Comparison of ENCODE assay signal across 11 cellular contexts in the genomic region with DNA sequence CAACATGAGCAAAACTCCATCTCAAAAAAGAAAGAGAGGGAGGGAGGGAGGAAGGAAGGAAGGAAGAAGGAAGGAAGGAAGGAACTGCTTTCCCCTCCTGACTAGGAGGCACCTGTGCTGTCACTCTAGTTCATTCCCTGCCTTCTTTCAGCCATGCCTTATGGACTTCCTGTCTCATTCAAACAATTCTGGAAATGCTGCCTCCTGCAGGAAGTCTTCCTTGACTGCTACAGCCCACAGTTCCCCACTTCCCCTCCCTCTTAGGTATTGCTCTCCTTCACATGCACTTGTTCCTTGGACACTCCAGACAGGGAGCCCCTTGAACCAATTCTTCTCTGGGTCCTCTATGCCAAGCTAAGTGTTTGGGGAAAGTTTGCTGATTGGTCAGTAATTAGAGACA. TPM values are rescaled to one million over a fixed set of nuclear protein-coding genes. Genes with fewer than 3 reads are reported as not detected.
DNase-seq lines count a peak whose midpoint lies in the region; ATAC-seq and TF ChIP-seq lines count a peak whose summit lies in the region.
"Had no signal": no experiment of that assay in that cellular context is flagged by ENCODE, and none has a peak within 500 bp of the region (broad histone marks: within the 10 kb centered on the region; RNA-seq: fewer than 3 reads in every experiment).

No MANE protein-coding gene starts in this region.

- H4K20me1 ChIP-seq in DND-41 (ENCODE audit: insufficient read depth, low read length): no peaks in the 10 kb centered on the region

- no peaks in the 10 kb centered on the region for H3K9me3 ChIP-seq in DND-41 (ENCODE audit: insufficient read depth, low read length, severe bottlenecking)

- H3K4me2 ChIP-seq in DND-41 (ENCODE audit: insufficient read depth, low read length): no peak overlapping the region

- H3K9ac ChIP-seq in DND-41 (ENCODE audit: low read depth, low read length): no peak overlapping the region

- H3K27me3 ChIP-seq in DND-41 (ENCODE audit: insufficient read depth, low read length, poor library complexity): peaks cover 2% of the 10 kb centered on the region

- H3K4me1 Mint-ChIP-seq in activated naive CD8-positive, alpha-beta T cell treated with anti-CD3 and anti-CD28 coated beads, Interleukin-2, amount 50 U/mL, for 24 hours: peaks cover 35% of the 10 kb centered on the region

- no peaks in the 10 kb centered on the region for H3K36me3 ChIP-seq in DND-41 (ENCODE audit: insufficient read depth, low read length)

- ATAC-seq in DND-41 (ENCODE audit: insufficient read depth, low read depth) (no peak), HG03432 (IDR thresholded peaks at IDR 0.05; ENCODE audit: unreplicated experiment) (no peak), GM18498 (IDR thresholded peaks at IDR 0.05; ENCODE audit: unreplicated experiment) (no peak)
- no peak for ATAC-seq in activated naive CD8-positive, alpha-beta T cell treated with anti-CD3 and anti-CD28 coated beads, Interleukin-2, amount 50 U/mL, for 24 hours
- ATAC-seq: naive thymus-derived CD8-positive, alpha-beta T cell had no signal

- peaks cover 26% of the 10 kb centered on the region for H3K4me1 ChIP-seq in DND-41 (ENCODE audit: insufficient read depth, low read length)

- no peak overlapping the region for H2AFZ ChIP-seq in DND-41 (ENCODE audit: low read depth, low read length)

- peak; percentile 49 for TF ChIP-seq CTCF in DND-41 (IDR thresholded peaks at IDR 0.05; ENCODE audit: borderline replicate concordance, extremely low read depth, low read length, poor library complexity, severe bottlenecking)
- peak; percentile 33 for TF ChIP-seq CTCF in NB4 (IDR thresholded peaks at IDR 0.05; ENCODE audit: low read depth, low read length)
- no peak for TF ChIP-seq CTCF in epithelial cell of esophagus (IDR thresholded peaks at IDR 0.05; ENCODE audit: insufficient read depth, low read depth, low read length, missing control alignments)

- DNase-seq in A172 (ENCODE audit: low spot score) (peak; percentile 64), DND-41 (no peak), NB4 (ENCODE audit: low read depth) (peak; percentile 53), epithelial cell of esophagus (ENCODE audit: low read depth) (peak; percentile 21), NCI-H1436 (lab: John Stamatoyannopoulos, UW) (no peak)
- no peak for DNase-seq in activated naive CD8-positive, alpha-beta T cell treated with anti-CD3 and anti-CD28 coated beads, Interleukin-2, amount 50 U/mL, for 24 hours
- DNase-seq: NCI-H2171 had no signal

- H3K9me3 Mint-ChIP-seq in activated naive CD8-positive, alpha-beta T cell treated with anti-CD3 and anti-CD28 coated beads, Interleukin-2, amount 50 U/mL, for 24 hours: no peaks in the 10 kb centered on the region

- H3K4me3 ChIP-seq in DND-41 (ENCODE audit: low read depth in 1 of 2, low read length in 2 of 2): no peak overlapping the region
- no peak overlapping the region for H3K4me3 ChIP-seq in NB4 (ENCODE audit: low read depth, low read length)
- H3K4me3 ChIP-seq in epithelial cell of esophagus (ENCODE audit: low read length): no peak overlapping the region

- no peaks in the 10 kb centered on the region for H3K79me2 ChIP-seq in DND-41 (ENCODE audit: insufficient read depth, low read length)

- no peak overlapping the region for H3K4me3 Mint-ChIP-seq in activated naive CD8-positive, alpha-beta T cell treated with anti-CD3 and anti-CD28 coated beads, Interleukin-2, amount 50 U/mL, for 24 hours

- H3K27ac ChIP-seq in DND-41 (ENCODE audit: low read length): no peak overlapping the region

- no peak overlapping the region for H3K27ac Mint-ChIP-seq in activated naive CD8-positive, alpha-beta T cell treated with anti-CD3 and anti-CD28 coated beads, Interleukin-2, amount 50 U/mL, for 24 hours

- H3K36me3 Mint-ChIP-seq in activated naive CD8-positive, alpha-beta T cell treated with anti-CD3 and anti-CD28 coated beads, Interleukin-2, amount 50 U/mL, for 24 hours (ENCODE audit: low read depth): peaks cover 9% of the 10 kb centered on the region

- TF ChIP-seq POLR2A in NB4 (IDR thresholded peaks at IDR 0.05; ENCODE audit: extremely low read depth, insufficient read length): no peak

- H3K27me3 Mint-ChIP-seq in activated naive CD8-positive, alpha-beta T cell treated with anti-CD3 and anti-CD28 coated beads, Interleukin-2, amount 50 U/mL, for 24 hours: peaks cover 7% of the 10 kb centered on the region

RNA-seq across cellular contexts. Expression of a gene that starts 31.6 kb away (rescaled TPM):
- total RNA-seq in A172 (2014; rRNA removed; shearing (Covaris generic)): 0.98 and 2.6 TPM in 2 replicates
- total RNA-seq: fibroblast of villous mesenchyme had no signal

Comparison
In these comparisons a context has a peak if more than half of its experiments do, and no peak if none do; other contexts are left out.
1. DNase-seq: peak in A172 (single experiment), NB4 (single experiment) and epithelial cell of esophagus (single experiment); none in DND-41 (single experiment), activated naive CD8-positive, alpha-beta T cell treated with anti-CD3 and anti-CD28 coated beads, Interleukin-2, amount 50 U/mL, for 24 hours (single experiment) and NCI-H1436 (single experiment).